In genomic region chrX:75522565-75523411, GRCh38 we compare ENCODE assay signal across 8 cellular contexts. TPM values are rescaled to one million over a fixed set of nuclear protein-coding genes. Genes with fewer than 3 reads are reported as not detected.
A peak's percentile ranks its signal among the peaks of the same experiment; 100 is the strongest.
DNase-seq lines count a peak whose midpoint lies in the region; ATAC-seq, FAIRE-seq and TF ChIP-seq lines count a peak whose summit lies in the region.

Gene ZDHHC15 (minus strand): TSS chrX:75523037. CDS start chrX:75523024, 13 bp downstream.

- no peaks in the 10 kb centered on the region for H3K9me3 Mint-ChIP-seq in activated T-cell treated with anti-CD3 and anti-CD28 coated beads, Interleukin-2, amount 50 U/mL, for 24 hours
- H3K9me3 Mint-ChIP-seq in stimulated activated memory B cell treated with anti-CD40 and anti-IgM and Interleukin-4, amounts not matched to agents 10 μg/mL and 1 μg/mL and 100 μg/mL, for 72 hours: peaks cover 4% of the 10 kb centered on the region

- H3K27me3 ChIP-seq in esophagus (ENCODE audit: control insufficient read depth in 1 of 2, insufficient read depth in 2 of 2, low read length in 2 of 2) (no peaks in the 10 kb centered on the region), muscle layer of colon (ENCODE audit: control insufficient read depth in 1 of 2, insufficient read depth in 2 of 2, low read length in 2 of 2) (no peaks in the 10 kb centered on the region)

- DNase-seq in DMS114 treated with DMSO at 0.1 percent for 48 hours (lab: John Stamatoyannopoulos, UW; ENCODE audit: unreplicated experiment) (peak; percentile 67), NCI-H2227 treated with DMSO at 0.1 percent for 48 hours (lab: John Stamatoyannopoulos, UW) (peak; percentile 35), D721Med (ENCODE audit: insufficient read length, low spot score) (no peak)
- DNase-seq in activated T-cell treated with anti-CD3 and anti-CD28 coated beads, Interleukin-2, amount 50 U/mL, for 24 hours: peak; percentile 69

- peak within 1 kb of the TSS; percentile 70 for H3K4me3 Mint-ChIP-seq in activated T-cell treated with anti-CD3 and anti-CD28 coated beads, Interleukin-2, amount 50 U/mL, for 24 hours
- peak within 1 kb of the TSS; percentile 80 for H3K4me3 Mint-ChIP-seq in stimulated activated memory B cell treated with anti-CD40 and anti-IgM and Interleukin-4, amounts not matched to agents 10 μg/mL and 1 μg/mL and 100 μg/mL, for 72 hours

- peaks cover 11% of the 10 kb centered on the region for H3K4me1 Mint-ChIP-seq in activated T-cell treated with anti-CD3 and anti-CD28 coated beads, Interleukin-2, amount 50 U/mL, for 24 hours (ENCODE audit: low read depth)
- H3K4me1 Mint-ChIP-seq in stimulated activated memory B cell treated with anti-CD40 and anti-IgM and Interleukin-4, amounts not matched to agents 10 μg/mL and 1 μg/mL and 100 μg/mL, for 72 hours: peaks cover 24% of the 10 kb centered on the region

- no peaks in the 10 kb centered on the region for H3K36me3 ChIP-seq in esophagus (ENCODE audit: control insufficient read depth in 2 of 2, insufficient read depth in 2 of 2, low read length in 1 of 2)
- H3K36me3 ChIP-seq in muscle layer of colon (ENCODE audit: insufficient read depth, low read length): no peaks in the 10 kb centered on the region

- H3K27ac ChIP-seq in esophagus (ENCODE audit: low read depth in 2 of 2, low read length in 1 of 2) (peak within 1 kb of the TSS; percentile 63 to 66), muscle layer of colon (ENCODE audit: low read depth, low read length) (peak within 1 kb of the TSS; percentile 60)

- H3K9ac ChIP-seq in muscle layer of colon (ENCODE audit: low read length): peak within 1 kb of the TSS; percentile 39

- peaks cover 6% of the 10 kb centered on the region for H3K27me3 Mint-ChIP-seq in activated T-cell treated with anti-CD3 and anti-CD28 coated beads, Interleukin-2, amount 50 U/mL, for 24 hours
- no peaks in the 10 kb centered on the region for H3K27me3 Mint-ChIP-seq in stimulated activated memory B cell treated with anti-CD40 and anti-IgM and Interleukin-4, amounts not matched to agents 10 μg/mL and 1 μg/mL and 100 μg/mL, for 72 hours

- H3K9me3 ChIP-seq in esophagus (ENCODE audit: control insufficient read depth in 2 of 2, insufficient read depth in 1 of 2, low read depth in 1 of 2, low read length in 1 of 2) (no peaks in the 10 kb centered on the region), muscle layer of colon (ENCODE audit: low read length) (no peaks in the 10 kb centered on the region)

- ATAC-seq in stimulated activated memory B cell treated with anti-CD40 and anti-IgM and Interleukin-4, amounts not matched to agents 10 μg/mL and 1 μg/mL and 100 μg/mL, for 72 hours: peak; percentile 87
- no peak for ATAC-seq in GM21825 (IDR thresholded peaks at IDR 0.05; ENCODE audit: unreplicated experiment)

- no peak for FAIRE-seq in D721Med (lab: Jason Lieb, UNC)

- WGBS in esophagus, 2 donors: 1 to 23% methylated on average over 41 to 43 of the region's 43 CpGs

- H3K4me1 ChIP-seq in esophagus (ENCODE audit: control insufficient read depth in 2 of 2, insufficient read depth in 2 of 2, low read length in 1 of 2): no peaks in the 10 kb centered on the region
- H3K4me1 ChIP-seq in muscle layer of colon (ENCODE audit: insufficient read depth, low read length): no peaks in the 10 kb centered on the region

- no peaks in the 10 kb centered on the region for H3K36me3 Mint-ChIP-seq in activated T-cell treated with anti-CD3 and anti-CD28 coated beads, Interleukin-2, amount 50 U/mL, for 24 hours (ENCODE audit: low read depth)
- no peaks in the 10 kb centered on the region for H3K36me3 Mint-ChIP-seq in stimulated activated memory B cell treated with anti-CD40 and anti-IgM and Interleukin-4, amounts not matched to agents 10 μg/mL and 1 μg/mL and 100 μg/mL, for 72 hours

- no peak for TF ChIP-seq CTCF in D721Med (IDR thresholded peaks at IDR 0.05; ENCODE audit: insufficient read depth, missing control alignments)

- peak within 1 kb of the TSS; percentile 37 for H3K27ac Mint-ChIP-seq in activated T-cell treated with anti-CD3 and anti-CD28 coated beads, Interleukin-2, amount 50 U/mL, for 24 hours
- peak within 1 kb of the TSS; percentile 44 for H3K27ac Mint-ChIP-seq in stimulated activated memory B cell treated with anti-CD40 and anti-IgM and Interleukin-4, amounts not matched to agents 10 μg/mL and 1 μg/mL and 100 μg/mL, for 72 hours

- peak within 1 kb of the TSS; percentile 46 to 52 for H3K4me3 ChIP-seq in esophagus (ENCODE audit: low read depth in 1 of 2, low read length in 2 of 2)
- H3K4me3 ChIP-seq in muscle layer of colon (ENCODE audit: low read depth in 1 of 2, low read length in 2 of 2): peak within 1 kb of the TSS; percentile 56 to 60

RNA-seq across cellular contexts. Expression of gene ZDHHC15, which starts in this region (rescaled TPM):
- polyA plus RNA-seq in esophagus: under 1 TPM; 0.38 to 0.45 TPM
